Comparison of ENCODE assay signal across 15 cellular contexts in genomic region chr3:167718582-167718981, GRCh38. TPM values are rescaled to one million over a fixed set of nuclear protein-coding genes. Genes with fewer than 3 reads are reported as not detected.
A peak's percentile ranks its signal among the peaks of the same experiment; 100 is the strongest.
DNase-seq lines count a peak whose midpoint lies in the region; ATAC-seq, FAIRE-seq and TF ChIP-seq lines count a peak whose summit lies in the region.
"Had no signal": no experiment of that assay in that cellular context is flagged by ENCODE, and none has a peak within 500 bp of the region (broad histone marks: within the 10 kb centered on the region; RNA-seq: fewer than 3 reads in every experiment).

No MANE protein-coding gene starts in this region.

- 100% methylated on average over 1 of the region's 1 CpG for WGBS in GM12878 (ENCODE audit: insufficient coverage, insufficient replicate concordance, low lambda C conversion rate, missing lambda C conversion rate)

- SMC1A ChIA-PET in GM12878 (lab: Charles Lee; ENCODE audit: uncharacterized antibody, unreplicated experiment), result interaction anchor here (0.8 kb wide), 1 partner anchor 11 kb away, joined by 3 read pairs; no protein-coding TSS in a partner anchor

- TF ChIP-seq POLR2A in GM12878 (IDR thresholded peaks at IDR 0.05; ENCODE audit: low read depth, low read length), result no peak

- H3K9me3 Mint-ChIP-seq in activated T-cell treated with anti-CD3 and anti-CD28 coated beads, Interleukin-2, amount 50 U/mL, for 24 hours, result peaks cover 6% of the 10 kb centered on the region
- no peaks in the 10 kb centered on the region for H3K9me3 Mint-ChIP-seq in Caco-2 (ENCODE audit: unreplicated experiment)
- H3K9me3 Mint-ChIP-seq: CD8-positive, alpha-beta T cell; IgD-negative memory B cell had no signal

- H3K4me1 ChIP-seq in Caco-2 (peaks cover 21% of the 10 kb centered on the region), GM12878 (ENCODE audit: control insufficient read depth, insufficient read depth, low read length) (no peaks in the 10 kb centered on the region)

- 0 out of 2 replicates have a peak, but pooled peaks cover 3% of the 10 kb centered on the region for H4K20me1 ChIP-seq in GM12878 (ENCODE audit: control insufficient read depth, insufficient read depth)

- no peak for TF ChIP-seq EP300 in GM12878 (IDR thresholded peaks at IDR 0.05; ENCODE audit: borderline replicate concordance in 1 of 2, control insufficient read depth in 1 of 2, low read depth in 2 of 2, low read length in 2 of 2)

- TF ChIP-seq RAD21 in GM12878 (IDR thresholded peaks at IDR 0.05; ENCODE audit: insufficient read depth, low read depth, low read length), result no peak

- FAIRE-seq in GM12878 (lab: Jason Lieb, UNC) (no peak), GM19239 (lab: Jason Lieb, UNC) (no peak)
- FAIRE-seq: GM12891 had no signal

- H3K36me3 ChIP-seq in Caco-2 (ENCODE audit: control insufficient read depth, insufficient read depth, low read length) (peaks cover 2% of the 10 kb centered on the region), GM12878 (ENCODE audit: control insufficient read depth in 2 of 2, insufficient read depth in 2 of 2, low read length in 1 of 2) (peaks cover 3 to 11% of the 10 kb centered on the region in 2 experiments; a peak in 3 of 4 replicates)

- intact Hi-C loops in Caco-2 (cut with micrococcal nuclease; ENCODE audit: unreplicated experiment) (no loop called here), GM12878 (cut with micrococcal nuclease; ENCODE audit: unreplicated experiment) (no loop called here)

- TF ChIP-seq CTCF in Caco-2 (IDR thresholded peaks at IDR 0.05; ENCODE audit: insufficient read depth in 1 of 2, low read depth in 1 of 2, low read length in 1 of 2, severe bottlenecking in 1 of 2, unreplicated experiment in 1 of 2) (no peak), GM12878 (IDR thresholded peaks at IDR 0.05 in 2 of 3, conservative IDR thresholded peaks at IDR 0.05 in 1 of 3; ENCODE audit: control insufficient read depth in 2 of 3, extremely low read depth in 1 of 3, insufficient read depth in 1 of 3, low read depth in 3 of 3, low read length in 3 of 3) (no peak)

- CTCF ChIA-PET in Caco-2 (lab: Charles Lee) (no interaction called here), GM12878 (lab: Yijun Ruan, JAX) (no interaction called here)

- in situ Hi-C loops in GM12878 (cut with MboI), result no loop called here

- H3K4me3 ChIP-seq in Caco-2 (ENCODE audit: low read depth, low read length) (no peak overlapping the region), GM12878 (no peak overlapping the region)

- H3K4me3 Mint-ChIP-seq in activated T-cell treated with anti-CD3 and anti-CD28 coated beads, Interleukin-2, amount 50 U/mL, for 24 hours, result no peak overlapping the region
- H3K4me3 Mint-ChIP-seq in Caco-2 (ENCODE audit: unreplicated experiment), result no peak overlapping the region
- H3K4me3 Mint-ChIP-seq: CD14-positive monocyte; CD8-positive, alpha-beta T cell; IgD-negative memory B cell had no signal

- DNase-seq in activated T-cell treated with anti-CD3 and anti-CD28 coated beads, Interleukin-2, amount 50 U/mL, for 24 hours, result no peak
- DNase-seq in activated T-cell treated with anti-CD3 and anti-CD28 coated beads for 4 hours, result no peak
- no peak for DNase-seq in Caco-2
- DNase-seq in GM12878 (ENCODE audit: low read depth, low spot score), result no peak
- DNase-seq in GM03348 (ENCODE audit: low spot score), result no peak
- DNase-seq in GM19239 (ENCODE audit: insufficient read length, low spot score), result no peak
- no peak for DNase-seq in midbrain (lab: John Stamatoyannopoulos, UW)
- DNase-seq: CD8-positive, alpha-beta T cell; COR-L47 had no signal

- H3K4me1 Mint-ChIP-seq in activated T-cell treated with anti-CD3 and anti-CD28 coated beads, Interleukin-2, amount 50 U/mL, for 24 hours (ENCODE audit: low read depth), result peaks cover 76% of the 10 kb centered on the region
- H3K4me1 Mint-ChIP-seq in Caco-2 (ENCODE audit: low read depth, unreplicated experiment), result peaks cover 32% of the 10 kb centered on the region
- H3K4me1 Mint-ChIP-seq: CD14-positive monocyte had no signal

- H3K9me3 ChIP-seq in Caco-2 (no peaks in the 10 kb centered on the region), GM12878 (replicated peaks; ENCODE audit: control insufficient read depth, insufficient read depth, low read length) (no peaks in the 10 kb centered on the region)

- POLR2A ChIA-PET in Caco-2 (lab: Charles Lee), result no interaction called here
- POLR2A ChIA-PET in GM12878 (lab: Charles Lee), result no interaction called here

- peaks cover 86% of the 10 kb centered on the region for H3K36me3 Mint-ChIP-seq in activated T-cell treated with anti-CD3 and anti-CD28 coated beads, Interleukin-2, amount 50 U/mL, for 24 hours (ENCODE audit: low read depth)
- H3K36me3 Mint-ChIP-seq in Caco-2 (ENCODE audit: insufficient read depth, unreplicated experiment), result peaks cover 58% of the 10 kb centered on the region

- no peak overlapping the region for H3K4me2 ChIP-seq in GM12878 (ENCODE audit: control insufficient read depth, insufficient read depth)

- H3K79me2 ChIP-seq in GM12878 (ENCODE audit: control insufficient read depth, insufficient read depth, low read length), result peaks cover 40% of the 10 kb centered on the region

- no peak overlapping the region for H3K9ac ChIP-seq in GM12878 (ENCODE audit: control insufficient read depth, insufficient read depth, low read length)

- no peaks in the 10 kb centered on the region for H3K27me3 ChIP-seq in Caco-2 (replicated peaks; ENCODE audit: control insufficient read depth, insufficient read depth, low read length)
- no peaks in the 10 kb centered on the region for H3K27me3 ChIP-seq in GM12878 (replicated peaks in 1 of 2; ENCODE audit: control insufficient read depth in 2 of 2, insufficient read depth in 2 of 2, low read length in 1 of 2)

- H2AFZ ChIP-seq in GM12878 (ENCODE audit: control insufficient read depth, low read depth, low read length), result no peak overlapping the region

- no peaks in the 10 kb centered on the region for H3K27me3 Mint-ChIP-seq in activated T-cell treated with anti-CD3 and anti-CD28 coated beads, Interleukin-2, amount 50 U/mL, for 24 hours
- no peaks in the 10 kb centered on the region for H3K27me3 Mint-ChIP-seq in Caco-2 (ENCODE audit: insufficient read depth, unreplicated experiment)
- H3K27me3 Mint-ChIP-seq: IgD-negative memory B cell had no signal

- BruUV-seq in Caco-2 (replicated peaks; lab: Mats Ljungman, UMichigan) (no TSS peak), GM12878 (replicated peaks; lab: Mats Ljungman, UMichigan) (no TSS peak)

- peak; percentile 47 for ATAC-seq in HG03103 (IDR thresholded peaks at IDR 0.05; ENCODE audit: low read depth, unreplicated experiment)
- ATAC-seq in GM12878, result peak; percentile 27; the same call in 1 of the 3 replicates
- ATAC-seq: CD8-positive, alpha-beta T cell; HCT116 had no signal

- H3K27ac Mint-ChIP-seq in activated T-cell treated with anti-CD3 and anti-CD28 coated beads, Interleukin-2, amount 50 U/mL, for 24 hours, result peak overlapping the region; percentile 2
- H3K27ac Mint-ChIP-seq in Caco-2 (ENCODE audit: unreplicated experiment), result peak overlapping the region; percentile 35
- H3K27ac Mint-ChIP-seq: CD14-positive monocyte; CD8-positive, alpha-beta T cell had no signal

- RAD21 ChIA-PET in GM12878 (lab: Charles Lee; ENCODE audit: unreplicated experiment), result no interaction called here

- no peak overlapping the region for H3K27ac ChIP-seq in GM12878 (ENCODE audit: control insufficient read depth, insufficient read depth)
- H3K27ac ChIP-seq: 22Rv1 had no signal

TF ChIP-seq in GM12878, 131 proteins besides CTCF, POLR2A, EP300 and RAD21:
- 0 out of 2 replicates have a peak, but pooled peaks have one; percentile 24 for TF ChIP-seq JUNB (IDR thresholded peaks at IDR 0.05)
- TF ChIP-seq MYC (IDR thresholded peaks at IDR 0.05; ENCODE audit: insufficient read depth, insufficient read length, insufficient replicate concordance, low read length, severe bottlenecking), result no peak

RNA-seq across cellular contexts. Expression of gene PDCD10, which starts 16.1 kb away (rescaled TPM):
- total RNA-seq in Caco-2 (2022) (65.7 and 65.8 TPM in 2 replicates), GM12878 (2014; rRNA removed) (88.1 and 89.3 TPM in 2 replicates), GM12878 (2014; rRNA removed; fragmentation: Illumina TruSeq; extraction: Trizol) (122 and 127 TPM in 2 replicates), GM12878 (2021) (55.8 and 64.1 TPM in 2 replicates)
- total RNA-seq in GM12878 (2013; cell fraction: nucleolus; rRNA removed), result 60.2 and 66.5 TPM in 2 replicates
- polyA plus RNA-seq in GM12878 (2011; ENCODE audit: low read depth), result 38.8 TPM
- polyA plus RNA-seq in GM12878 (2011; rRNA removed) (100 and 170 TPM in 2 replicates), GM12878 (2014; fragmentation: Illumina TruSeq; extraction: Trizol) (141 and 181 TPM in 2 replicates), GM12878 (2014; fragmentation: Nextera tagmentation; extraction: Ambion mirVana) (100 to 1,000 TPM; 199 to 247 TPM), GM12878 (2014; rRNA removed) (96.3 and 102 TPM in 2 replicates), GM12878 (2016; fragmentation: Nextera tagmentation; extraction: Ambion mirVana) (100 to 1,000 TPM; 123 to 128 TPM)
- polyA plus RNA-seq in GM12878 (2011; cell fraction: cytosol; rRNA removed), result 29.5 and 43.4 TPM in 2 replicates
- polyA plus RNA-seq in GM12878 (2011; cell fraction: nucleus; rRNA removed), result 28.5 and 28.7 TPM in 2 replicates
- 63.4 and 63.7 TPM in 2 replicates for polyA plus RNA-seq in GM12878 (2012)
- polyA minus RNA-seq in GM12878 (2011; rRNA and poly(A)+ RNA removed), result 29.8 and 46.3 TPM in 2 replicates
- 17.0 and 22.2 TPM in 2 replicates for polyA minus RNA-seq in GM12878 (2011; cell fraction: cytosol; rRNA and poly(A)+ RNA removed)
- polyA minus RNA-seq in GM12878 (2011; cell fraction: nucleus; rRNA and poly(A)+ RNA removed), result 28.8 and 41.1 TPM in 2 replicates

RNA-seq across cellular contexts. Expression of gene SERPINI1, which starts 16.9 kb away (rescaled TPM):
- total RNA-seq in Caco-2 (2022) (3.7 and 4.4 TPM in 2 replicates), GM12878 (2014; rRNA removed) (1.5 and 2.2 TPM in 2 replicates), GM12878 (2014; rRNA removed; fragmentation: Illumina TruSeq; extraction: Trizol) (3.0 TPM in 2 replicates), GM12878 (2021) (1.2 and 1.7 TPM in 2 replicates)
- total RNA-seq in GM12878 (2013; cell fraction: nucleolus; rRNA removed), result 3.5 and 4.6 TPM in 2 replicates
- polyA plus RNA-seq in GM12878 (2011; ENCODE audit: low read depth), result 3.2 TPM
- polyA plus RNA-seq in GM12878 (2011; rRNA removed) (4.3 and 6.2 TPM in 2 replicates), GM12878 (2014; fragmentation: Illumina TruSeq; extraction: Trizol) (1.6 and 5.5 TPM in 2 replicates), GM12878 (2014; fragmentation: Nextera tagmentation; extraction: Ambion mirVana) (1 to 10 TPM; 6.8 to 7.6 TPM), GM12878 (2014; rRNA removed) (1.3 and 1.6 TPM in 2 replicates), GM12878 (2016; fragmentation: Nextera tagmentation; extraction: Ambion mirVana) (1 to 10 TPM; 5.2 to 5.7 TPM)
- 0.94 and 1.3 TPM in 2 replicates for polyA plus RNA-seq in GM12878 (2011; cell fraction: cytosol; rRNA removed)
- 0.57 and 1.1 TPM in 2 replicates for polyA plus RNA-seq in GM12878 (2011; cell fraction: nucleus; rRNA removed)
- 3.6 and 5.0 TPM in 2 replicates for polyA plus RNA-seq in GM12878 (2012)
- polyA minus RNA-seq in GM12878 (2011; rRNA and poly(A)+ RNA removed), result 1.5 and 1.6 TPM in 2 replicates
- polyA minus RNA-seq in GM12878 (2011; cell fraction: cytosol; rRNA and poly(A)+ RNA removed), result 0.67 and 0.83 TPM in 2 replicates
- polyA minus RNA-seq in GM12878 (2011; cell fraction: nucleus; rRNA and poly(A)+ RNA removed), result 1.9 and 3.1 TPM in 2 replicates
